9 cellular contexts compared by ENCODE assay signal in the genomic region with DNA sequence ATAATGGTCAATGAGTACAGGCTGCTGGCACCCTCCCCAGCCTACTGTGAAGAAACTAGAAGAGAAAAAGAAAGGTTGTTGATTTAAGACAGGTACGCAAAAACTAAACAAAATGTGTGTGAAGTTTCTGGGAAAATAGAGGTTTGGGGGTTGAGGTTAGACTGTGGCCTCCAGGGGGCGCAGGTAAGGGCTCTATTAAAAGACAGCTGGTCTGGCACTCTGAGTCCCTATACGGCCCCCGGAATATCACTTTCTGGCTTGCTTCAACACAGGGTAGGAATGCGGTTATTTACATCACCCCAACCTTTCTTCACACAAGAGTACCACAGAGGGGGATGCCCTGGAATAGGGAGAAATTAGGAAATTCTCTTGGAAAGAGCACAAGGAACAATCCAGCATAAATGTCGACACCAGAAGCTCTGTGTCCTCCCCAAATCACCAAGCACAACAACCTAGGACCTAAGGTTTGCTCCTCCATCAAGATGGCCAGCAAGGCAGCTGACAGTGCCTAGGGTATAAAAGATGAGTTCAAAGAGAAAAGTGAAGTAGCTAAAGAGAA.
DNase-seq lines count a peak whose midpoint lies in the region; ATAC-seq and TF ChIP-seq lines count a peak whose summit lies in the region.
"Had no signal": no experiment of that assay in that cellular context is flagged by ENCODE, and none has a peak within 500 bp of the region (broad histone marks: within the 10 kb centered on the region; RNA-seq: fewer than 3 reads in every experiment).

No MANE protein-coding gene starts in this region.

- TF ChIP-seq CTCF in HFFc6 (IDR thresholded peaks at IDR 0.05) (peak; percentile 36; the same call in 1 of the 2 replicates), VCaP (conservative IDR thresholded peaks at IDR 0.05) (peak; percentile 46)

- no peak overlapping the region for H3K27ac Mint-ChIP-seq in HFFc6
- H3K27ac Mint-ChIP-seq: T-helper 1 cell treated with Interleukin-12 subunit alpha and Interleukin-12 subunit beta and Interleukin-4 antibody, amounts not matched to agents 30 μg/mL and 1 μg/mL, for 36 hours had no signal

- H3K4me1 Mint-ChIP-seq in HFFc6 (ENCODE audit: low read depth): no peaks in the 10 kb centered on the region

- no peaks in the 10 kb centered on the region for H3K36me3 Mint-ChIP-seq in HFFc6 (ENCODE audit: low read depth)

- no peak overlapping the region for H3K27ac ChIP-seq in VCaP

- ATAC-seq in left lobe of liver (peak; percentile 79), HG03097 (IDR thresholded peaks at IDR 0.05; ENCODE audit: low FRiP score, unreplicated experiment) (no peak)

- DNase-seq in NCI-H1436 (lab: John Stamatoyannopoulos, UW) (peak; percentile 8), NCI-H1436 treated with DMSO at 0.1 percent for 48 hours (lab: John Stamatoyannopoulos, UW) (no peak), HFFc6 (no peak), left lobe of liver (ENCODE audit: low spot score) (no peak), DMS153 treated with DMSO at 0.1 percent for 48 hours (lab: John Stamatoyannopoulos, UW; ENCODE audit: unreplicated experiment) (no peak), H4 (ENCODE audit: low spot score) (no peak)

- peaks cover 21% of the 10 kb centered on the region for H3K9me3 Mint-ChIP-seq in HFFc6
- H3K9me3 Mint-ChIP-seq: T-helper 1 cell treated with Interleukin-12 subunit alpha and Interleukin-12 subunit beta and Interleukin-4 antibody, amounts not matched to agents 30 μg/mL and 1 μg/mL, for 36 hours had no signal

- H3K4me3 Mint-ChIP-seq in HFFc6: no peak overlapping the region
- H3K4me3 Mint-ChIP-seq: T-helper 1 cell treated with Interleukin-12 subunit alpha and Interleukin-12 subunit beta and Interleukin-4 antibody, amounts not matched to agents 30 μg/mL and 1 μg/mL, for 36 hours had no signal

- H3K27me3 Mint-ChIP-seq in HFFc6 (ENCODE audit: insufficient read depth): no peaks in the 10 kb centered on the region; the same call in 1 of the 2 replicates
